10 cellular contexts compared by ENCODE assay signal in genomic region chr1:206708058-206708457, GRCh38. TPM values are rescaled to one million over a fixed set of nuclear protein-coding genes. Genes with fewer than 3 reads are reported as not detected.
DNase-seq lines count a peak whose midpoint lies in the region; ATAC-seq and TF ChIP-seq lines count a peak whose summit lies in the region.
"Had no signal": no experiment of that assay in that cellular context is flagged by ENCODE, and none has a peak within 500 bp of the region (broad histone marks: within the 10 kb centered on the region; RNA-seq: fewer than 3 reads in every experiment).

No MANE protein-coding gene starts in this region.

- peak overlapping the region in 3 of 4 donors; percentile 1 to 63 (median 14) for H3K27ac ChIP-seq in transverse colon

- H3K4me1 Mint-ChIP-seq in activated naive CD4-positive, alpha-beta T cell treated with anti-CD3 and anti-CD28 coated beads, Interleukin-2, amount 50 U/mL, for 24 hours: peaks cover 85% of the 10 kb centered on the region
- H3K4me1 Mint-ChIP-seq in effector memory CD8-positive, alpha-beta T cell (ENCODE audit: low read depth in 2 of 2): peaks cover 81 to 85% of the 10 kb centered on the region in 2 donors

- H3K27me3 Mint-ChIP-seq in activated naive CD4-positive, alpha-beta T cell treated with anti-CD3 and anti-CD28 coated beads, Interleukin-2, amount 50 U/mL, for 24 hours: no peaks in the 10 kb centered on the region
- H3K27me3 Mint-ChIP-seq in effector memory CD8-positive, alpha-beta T cell: no peaks in the 10 kb centered on the region

- H3K4me3 Mint-ChIP-seq in activated naive CD4-positive, alpha-beta T cell treated with anti-CD3 and anti-CD28 coated beads, Interleukin-2, amount 50 U/mL, for 24 hours: peak overlapping the region; percentile 2
- H3K4me3 Mint-ChIP-seq in effector memory CD8-positive, alpha-beta T cell: peak overlapping the region; percentile 49 to 51

- H3K36me3 Mint-ChIP-seq in activated naive CD4-positive, alpha-beta T cell treated with anti-CD3 and anti-CD28 coated beads, Interleukin-2, amount 50 U/mL, for 24 hours: peaks cover 4% of the 10 kb centered on the region
- peaks cover 41% of the 10 kb centered on the region for H3K36me3 Mint-ChIP-seq in effector memory CD8-positive, alpha-beta T cell (ENCODE audit: insufficient read depth)

- no peaks in the 10 kb centered on the region for H3K9me2 ChIP-seq in Loucy (replicated peaks; ENCODE audit: low read depth, low read length)

- peak overlapping the region; percentile 11 for H3K4me2 ChIP-seq in Loucy (ENCODE audit: low read depth, low read length, poor library complexity, severe bottlenecking)

- no peak overlapping the region for H3K27ac Mint-ChIP-seq in activated naive CD4-positive, alpha-beta T cell treated with anti-CD3 and anti-CD28 coated beads, Interleukin-2, amount 50 U/mL, for 24 hours
- peak overlapping the region; percentile 33 to 59 for H3K27ac Mint-ChIP-seq in effector memory CD8-positive, alpha-beta T cell

- H3F3A ChIP-seq in Loucy (ENCODE audit: low read depth): no peaks in the 10 kb centered on the region

- TF ChIP-seq CTCF in Loucy (conservative IDR thresholded peaks at IDR 0.05; ENCODE audit: low read length) (peak; percentile 25; the same call in 1 of the 2 replicates), transverse colon (IDR thresholded peaks at IDR 0.05) (no peak)

- no peaks in the 10 kb centered on the region for H3K9me3 Mint-ChIP-seq in activated naive CD4-positive, alpha-beta T cell treated with anti-CD3 and anti-CD28 coated beads, Interleukin-2, amount 50 U/mL, for 24 hours
- no peaks in the 10 kb centered on the region for H3K9me3 Mint-ChIP-seq in effector memory CD8-positive, alpha-beta T cell

- H3K36me3 ChIP-seq in Loucy (ENCODE audit: insufficient read depth, low read length): no peaks in the 10 kb centered on the region
- H3K36me3 ChIP-seq in transverse colon: no peaks in the 10 kb centered on the region

- no peak for DNase-seq in activated naive CD4-positive, alpha-beta T cell treated with anti-CD3 and anti-CD28 coated beads, Interleukin-2, amount 50 U/mL, for 16 hours
- no peak for DNase-seq in effector memory CD8-positive, alpha-beta T cell
- DNase-seq in transverse colon (peak; percentile 51), NCI-H1930 (lab: John Stamatoyannopoulos, UW) (no peak)
- no peak for DNase-seq in stimulated activated CD4-positive, alpha-beta T cell treated with anti-CD3 and anti-CD28 coated beads, Interleukin-4, amount 100 ng/mL, for 24 hours
- no peak for DNase-seq in stimulated activated CD4-positive, alpha-beta T cell treated with anti-CD3 and anti-CD28 coated beads, Interleukin-4, amount 100 ng/mL, for 1 hour
- DNase-seq: central memory CD4-positive, alpha-beta T cell; COR-L47 had no signal

- H3K9me3 ChIP-seq in Loucy (ENCODE audit: insufficient read depth, low read depth, low read length) (no peaks in the 10 kb centered on the region), transverse colon (no peaks in the 10 kb centered on the region)

- H3K27me3 ChIP-seq in Loucy (ENCODE audit: insufficient read depth, low read length, poor library complexity, severe bottlenecking) (no peaks in the 10 kb centered on the region), transverse colon (no peaks in the 10 kb centered on the region)

- peak; percentile 9 for ATAC-seq in effector memory CD8-positive, alpha-beta T cell (replicated peaks)

- TF ChIP-seq EP300 in transverse colon (IDR thresholded peaks at IDR 0.05; ENCODE audit: low read depth): no peak

- H3K4me3 ChIP-seq in Loucy (ENCODE audit: low read length, poor library complexity, severe bottlenecking) (no peak overlapping the region), transverse colon (no peak overlapping the region)

- H2AFZ ChIP-seq in Loucy (ENCODE audit: low read length): no peak overlapping the region

- peaks cover 99% of the 10 kb centered on the region for H3K79me2 ChIP-seq in Loucy (ENCODE audit: insufficient read depth, low read length)

- no peak for TF ChIP-seq POLR2A in transverse colon (IDR thresholded peaks at IDR 0.05)

- WGBS in transverse colon (ENCODE audit: low coverage in 1 of 2), 2 donors: 61 to 64% methylated on average over 2 of the region's 2 CpGs

- in situ Hi-C loops in transverse colon (cut with MboI; ENCODE audit: low pct_ligation_motif_present in 1 of 4, low pct_unique_long_range_greater_than_20kb in 1 of 4, low sequenced_read_pairs in 3 of 4): no loop called here

- H3K9ac ChIP-seq in Loucy (ENCODE audit: low read depth, low read length, poor library complexity, severe bottlenecking): peak overlapping the region; percentile 39

- intact Hi-C loops in transverse colon (cut with DNase I; ENCODE audit: low total_unique reads): no loop called here

- peaks cover 65% of the 10 kb centered on the region for H4K20me1 ChIP-seq in Loucy (ENCODE audit: insufficient read depth, low read length, poor library complexity, severe bottlenecking)

- H3K4me1 ChIP-seq in Loucy (ENCODE audit: insufficient read depth, low read length, poor library complexity, severe bottlenecking) (peaks cover 61% of the 10 kb centered on the region), transverse colon (peaks cover 57 to 100% (median 82%) of the 10 kb centered on the region in 4 donors)

RNA-seq across cellular contexts. Expression of gene MAPKAPK2, which starts 23.4 kb away (rescaled TPM):
- total RNA-seq in transverse colon: 10 to 100 TPM; 47.0 to 74.8 (median 52.2) TPM
